8 cellular contexts compared by ENCODE assay signal in genomic region chr16:75319513-75320401, GRCh38.
DNase-seq lines count a peak whose midpoint lies in the region; ATAC-seq and TF ChIP-seq lines count a peak whose summit lies in the region.

No MANE protein-coding gene starts in this region.

- H3K27ac ChIP-seq in HUES64 (ENCODE audit: low read depth, low read length) (0 out of 2 replicates have a peak overlapping the region, but pooled peaks have one; percentile 23), skin epidermis (peak overlapping the region in 16 of 21 experiments; percentile 18 to 79 (median 46))

- H3K36me3 ChIP-seq in HUES64 (ENCODE audit: insufficient read depth, low read length) = 0 out of 2 replicates have a peak, but pooled peaks cover 4% of the 10 kb centered on the region

- peak; percentile 86 for ATAC-seq in GM21528 (IDR thresholded peaks at IDR 0.05; ENCODE audit: low FRiP score, unreplicated experiment)

- H3K9me3 ChIP-seq in HUES64 (ENCODE audit: insufficient read depth, low read depth, low read length) = no peaks in the 10 kb centered on the region

- H3K4me1 ChIP-seq in HUES64 (ENCODE audit: insufficient read depth, low read length) = peaks cover 13% of the 10 kb centered on the region; the same call in 1 of the 2 replicates

- intact Hi-C loops in posterior vena cava (cut with DNase I) = loop anchor here in 1 of 2 donors (1.0 kb wide), 1 partner anchor 41 kb away; no protein-coding TSS in a partner anchor

- TF ChIP-seq CTCF in cardiac fibroblast (IDR thresholded peaks at IDR 0.05; ENCODE audit: low read depth, low read length) = no peak

- DNase-seq in cardiac fibroblast (ENCODE audit: low read depth in 2 of 2) (peak; percentile 87 to 92), middle frontal gyrus (ENCODE audit: extremely low spot score, low spot score) (no peak), posterior vena cava (ENCODE audit: low spot score) (no peak)
- DNase-seq in activated CD4-positive, alpha-beta T cell treated with anti-CD3 and anti-CD28 coated beads for 1 hour = no peak

- H3K9ac ChIP-seq in HUES64 (ENCODE audit: low read depth, low read length) = no peak overlapping the region

- H3K27me3 ChIP-seq in HUES64 (ENCODE audit: insufficient read depth, low read length) = no peaks in the 10 kb centered on the region

- WGBS in HUES64 = 91% methylated on average over 13 of the region's 13 CpGs

- H3K4me3 ChIP-seq in GM08714 (ENCODE audit: low read length) = peak overlapping the region; percentile 50; the same call in 1 of the 2 replicates
- no peak overlapping the region for H3K4me3 ChIP-seq in HUES64 (ENCODE audit: low read length)
- peak overlapping the region in 1 of 2 donors; percentile 19 for H3K4me3 ChIP-seq in cardiac fibroblast (replicated peaks in 1 of 2; ENCODE audit: low read depth in 2 of 2, low read length in 2 of 2)
- H3K4me3 ChIP-seq in skin epidermis = no peak overlapping the region

Comparison
In these comparisons a context has a peak if more than half of its experiments do, and no peak if none do; other contexts are left out.
1. DNase-seq: peak in cardiac fibroblast (2 of 2); none in middle frontal gyrus (single experiment), posterior vena cava (single experiment) and activated CD4-positive, alpha-beta T cell treated with anti-CD3 and anti-CD28 coated beads for 1 hour (single experiment).